Comparison of ENCODE assay signal across 37 cellular contexts in genomic region chr15:42121667-42122066, GRCh38. TPM values are rescaled to one million over a fixed set of nuclear protein-coding genes. Genes with fewer than 3 reads are reported as not detected.
DNase-seq lines count a peak whose midpoint lies in the region; ATAC-seq and TF ChIP-seq lines count a peak whose summit lies in the region.
"Had no signal": no experiment of that assay in that cellular context is flagged by ENCODE, and none has a peak within 500 bp of the region (broad histone marks: within the 10 kb centered on the region; RNA-seq: fewer than 3 reads in every experiment).

No MANE protein-coding gene starts in this region.

- H3K9me3 ChIP-seq in esophagus (ENCODE audit: control insufficient read depth in 2 of 2, insufficient read depth in 1 of 2, low read depth in 1 of 2, low read length in 1 of 2) (no peaks in the 10 kb centered on the region), MM.1S (replicated peaks; ENCODE audit: insufficient read depth, low read length) (no peaks in the 10 kb centered on the region)
- H3K9me3 ChIP-seq: breast epithelium, ovary, Peyer's patch, tibial artery had no signal

- no peak for TF ChIP-seq CTCF in MM.1S (IDR thresholded peaks at IDR 0.05; ENCODE audit: low read length)

- WGBS in esophagus, 2 donors = 34% methylated on average over 2 of the region's 2 CpGs

- H3K4me3 ChIP-seq in esophagus (ENCODE audit: low read depth in 1 of 2, low read length in 2 of 2) (no peak overlapping the region), MM.1S (ENCODE audit: low read length) (no peak overlapping the region)
- H3K4me3 ChIP-seq: breast epithelium, heart right ventricle, ovary, Peyer's patch, smooth muscle cell, tibial artery had no signal

- H3K27ac Mint-ChIP-seq in natural killer cell treated with Interleukin-12 subunit alpha and Interleukin-12 subunit beta and Interleukin-15 and Interleukin-18, amount 100 ng/mL, for 72 hours = no peak overlapping the region
- H3K27ac Mint-ChIP-seq: activated B cell treated with CpG ODN at 0.5 μM for 24 hours; activated T-helper 1 cell treated with anti-CD3 and anti-CD28 coated beads, Interleukin-12 subunit alpha, Interleukin-12 subunit beta, Interleukin-2, Interleukin-4 antibody, amounts not matched to agents 30 ng/mL and 10 ng/mL and 1 ng/mL, durations not matched to agents 14 hours and 24 hours and 36 hours; mesothelial cell of epicardium; naive B cell; T-cell had no signal

- H3K27ac ChIP-seq in esophagus (ENCODE audit: low read depth in 2 of 2, low read length in 1 of 2) = peak overlapping the region; percentile 32 to 72
- no peak overlapping the region for H3K27ac ChIP-seq in MM.1S (ENCODE audit: low read length)
- H3K27ac ChIP-seq: breast epithelium, foreskin keratinocyte, heart right ventricle, ovary, Peyer's patch, tibial artery had no signal

- no peaks in the 10 kb centered on the region for H4K20me1 ChIP-seq in MM.1S (ENCODE audit: insufficient read depth, low read length)

- no peaks in the 10 kb centered on the region for H3F3A ChIP-seq in MM.1S (ENCODE audit: insufficient read depth, low read length)

- no peaks in the 10 kb centered on the region for H3K9me3 Mint-ChIP-seq in natural killer cell treated with Interleukin-12 subunit alpha and Interleukin-12 subunit beta and Interleukin-15 and Interleukin-18, amount 100 ng/mL, for 72 hours
- H3K9me3 Mint-ChIP-seq: activated B cell treated with CpG ODN at 0.5 μM for 24 hours; activated T-helper 1 cell treated with anti-CD3 and anti-CD28 coated beads, Interleukin-12 subunit alpha, Interleukin-12 subunit beta, Interleukin-2, Interleukin-4 antibody, amounts not matched to agents 30 ng/mL and 10 ng/mL and 1 ng/mL, durations not matched to agents 14 hours and 24 hours and 36 hours; mesothelial cell of epicardium; T-cell had no signal

- peak; percentile 13 to 54 for ATAC-seq in natural killer cell treated with Interleukin-12 subunit alpha and Interleukin-12 subunit beta and Interleukin-15 and Interleukin-18, amount 100 ng/mL, for 72 hours
- ATAC-seq in GM21526 (IDR thresholded peaks at IDR 0.05; ENCODE audit: low FRiP score, unreplicated experiment) (no peak), GM21723 (IDR thresholded peaks at IDR 0.05; ENCODE audit: unreplicated experiment) (no peak)
- ATAC-seq: foreskin keratinocyte, T-cell had no signal

- H3K4me3 Mint-ChIP-seq in natural killer cell treated with Interleukin-12 subunit alpha and Interleukin-12 subunit beta and Interleukin-15 and Interleukin-18, amount 100 ng/mL, for 72 hours = no peak overlapping the region
- H3K4me3 Mint-ChIP-seq: activated B cell treated with CpG ODN at 0.5 μM for 24 hours; activated T-helper 1 cell treated with anti-CD3 and anti-CD28 coated beads, Interleukin-12 subunit alpha, Interleukin-12 subunit beta, Interleukin-2, Interleukin-4 antibody, amounts not matched to agents 30 ng/mL and 10 ng/mL and 1 ng/mL, durations not matched to agents 14 hours and 24 hours and 36 hours; mesothelial cell of epicardium; naive B cell; T-cell had no signal

- H3K4me2 ChIP-seq in MM.1S (ENCODE audit: low read depth, low read length) = no peak overlapping the region
- H3K4me2 ChIP-seq: smooth muscle cell had no signal

- H3K27me3 Mint-ChIP-seq in natural killer cell treated with Interleukin-12 subunit alpha and Interleukin-12 subunit beta and Interleukin-15 and Interleukin-18, amount 100 ng/mL, for 72 hours = peaks cover 14 to 16% of the 10 kb centered on the region in 2 donors
- H3K27me3 Mint-ChIP-seq: activated B cell treated with CpG ODN at 0.5 μM for 24 hours, naive B cell, T-cell had no signal

- no peaks in the 10 kb centered on the region for H3K9me2 ChIP-seq in MM.1S (replicated peaks; ENCODE audit: insufficient read depth, low read length)

- peaks cover 2 to 6% of the 10 kb centered on the region in 2 donors for H3K4me1 Mint-ChIP-seq in natural killer cell treated with Interleukin-12 subunit alpha and Interleukin-12 subunit beta and Interleukin-15 and Interleukin-18, amount 100 ng/mL, for 72 hours (ENCODE audit: low read depth in 2 of 2)
- H3K4me1 Mint-ChIP-seq: activated B cell treated with CpG ODN at 0.5 μM for 24 hours, naive B cell had no signal

- no peaks in the 10 kb centered on the region for H3K27me3 ChIP-seq in esophagus (ENCODE audit: control insufficient read depth in 1 of 2, insufficient read depth in 2 of 2, low read length in 2 of 2)
- H3K27me3 ChIP-seq in MM.1S (replicated peaks; ENCODE audit: insufficient read depth, low read length) = no peaks in the 10 kb centered on the region
- H3K27me3 ChIP-seq: breast epithelium, ovary, Peyer's patch had no signal

- H2AFZ ChIP-seq in MM.1S (ENCODE audit: low read length) = no peak overlapping the region

- H3K79me2 ChIP-seq in MM.1S (ENCODE audit: low read length) = no peaks in the 10 kb centered on the region

- DNase-seq in AML-193 (lab: John Stamatoyannopoulos, UW) = peak; percentile 32 to 39
- DNase-seq in NCI-H226 = peak; percentile 2
- DNase-seq in natural killer cell treated with Interleukin-12 subunit alpha and Interleukin-12 subunit beta and Interleukin-15 and Interleukin-18, amount 100 ng/mL, for 72 hours (ENCODE audit: low spot score) = no peak
- no peak for DNase-seq in MM.1S
- no peak for DNase-seq in NCI-H1436 treated with DMSO at 0.1 percent for 48 hours (lab: John Stamatoyannopoulos, UW)
- DNase-seq: activated B cell treated with CpG ODN at 0.5 μM for 24 hours; activated CD4-positive, alpha-beta T cell treated with anti-CD3 and anti-CD28 coated beads, Interleukin-2, amount 50 U/mL, for 4 hours; activated CD8-positive, alpha-beta memory T cell treated with anti-CD3 and anti-CD28 coated beads, Interleukin-2, amount 50 U/mL, for 4 hours; activated naive CD4-positive, alpha-beta T cell treated with anti-CD3 and anti-CD28 coated beads, Interleukin-2, amount 50 U/mL, for 16 hours; amygdala; effector CD8-positive, alpha-beta T cell; H7; heart right ventricle; KG1; naive B cell; NCI-H1694; NCI-H524; NK-92 treated with Interleukin-12 subunit alpha and Interleukin-12 subunit beta, amount 100 ng/mL, for 24 hours; ovary; stimulated activated CD4-positive, alpha-beta T cell treated with anti-CD3 and anti-CD28 coated beads, Interleukin-1b, Interleukin-23, amount 100 ng/mL, for 48 hours; stimulated activated CD8-positive, alpha-beta memory T cell treated with anti-CD3 and anti-CD28 coated beads, Interleukin-4, amount 100 ng/mL, for 48 hours; T-cell; tibial artery had no signal

- H3K4me1 ChIP-seq in esophagus (ENCODE audit: control insufficient read depth in 2 of 2, insufficient read depth in 2 of 2, low read length in 1 of 2) = peaks cover 2 to 7% of the 10 kb centered on the region in 2 donors
- H3K4me1 ChIP-seq in MM.1S (ENCODE audit: low read length) = no peaks in the 10 kb centered on the region
- H3K4me1 ChIP-seq: breast epithelium, Peyer's patch, tibial artery had no signal

- no peak overlapping the region for H3K9ac ChIP-seq in MM.1S (ENCODE audit: low read length)

- H3K36me3 ChIP-seq in esophagus (ENCODE audit: control insufficient read depth in 2 of 2, insufficient read depth in 2 of 2, low read length in 1 of 2) (no peaks in the 10 kb centered on the region), MM.1S (replicated peaks; ENCODE audit: insufficient read depth, low read length) (no peaks in the 10 kb centered on the region)
- H3K36me3 ChIP-seq: breast epithelium, heart right ventricle, ovary, Peyer's patch, tibial artery had no signal

- H3K36me3 Mint-ChIP-seq in natural killer cell treated with Interleukin-12 subunit alpha and Interleukin-12 subunit beta and Interleukin-15 and Interleukin-18, amount 100 ng/mL, for 72 hours = no peaks in the 10 kb centered on the region
- H3K36me3 Mint-ChIP-seq: mesothelial cell of epicardium, naive B cell, T-cell had no signal

RNA-seq across cellular contexts. Expression of gene PLA2G4D, which starts 27.3 kb away (rescaled TPM):
- 1 to 10 TPM; 1.0 to 4.5 TPM for polyA plus RNA-seq in esophagus
- not detected for total RNA-seq in natural killer cell treated with Interleukin-12 subunit alpha and Interleukin-12 subunit beta and Interleukin-15 and Interleukin-18, amount 100 ng/mL, for 72 hours
- total RNA-seq: activated B cell treated with CpG ODN at 0.5 μM for 24 hours; activated T-helper 1 cell treated with anti-CD3 and anti-CD28 coated beads, Interleukin-12 subunit alpha, Interleukin-12 subunit beta, Interleukin-2, Interleukin-4 antibody, amounts not matched to agents 30 ng/mL and 10 ng/mL and 1 ng/mL, durations not matched to agents 14 hours and 24 hours and 36 hours; breast epithelium; epithelial cell of proximal tubule; heart right ventricle; HT1080; mesothelial cell of epicardium; Peyer's patch; renal cortical epithelial cell; SK-MEL-5; T-cell had no signal
- polyA plus RNA-seq: BJ, heart right ventricle, ovary had no signal

RNA-seq across cellular contexts. Expression of gene PLA2G4F, which starts 34.8 kb away (rescaled TPM):
- polyA plus RNA-seq in esophagus = 10 to 100 TPM; 12.9 to 21.8 TPM
- not detected for total RNA-seq in natural killer cell treated with Interleukin-12 subunit alpha and Interleukin-12 subunit beta and Interleukin-15 and Interleukin-18, amount 100 ng/mL, for 72 hours
- total RNA-seq: activated B cell treated with CpG ODN at 0.5 μM for 24 hours; activated T-helper 1 cell treated with anti-CD3 and anti-CD28 coated beads, Interleukin-12 subunit alpha, Interleukin-12 subunit beta, Interleukin-2, Interleukin-4 antibody, amounts not matched to agents 30 ng/mL and 10 ng/mL and 1 ng/mL, durations not matched to agents 14 hours and 24 hours and 36 hours; H7; HT1080; SK-MEL-5 had no signal
- polyA plus RNA-seq: BJ had no signal

Comparison
In these comparisons a context has a peak if more than half of its experiments do, and no peak if none do; other contexts are left out.
1. DNase-seq: peak in AML-193 (2 of 2) and NCI-H226 (single experiment); none in natural killer cell treated with Interleukin-12 subunit alpha and Interleukin-12 subunit beta and Interleukin-15 and Interleukin-18, amount 100 ng/mL, for 72 hours (single experiment), MM.1S (single experiment) and NCI-H1436 treated with DMSO at 0.1 percent for 48 hours (single experiment).
2. ATAC-seq: peak in natural killer cell treated with Interleukin-12 subunit alpha and Interleukin-12 subunit beta and Interleukin-15 and Interleukin-18, amount 100 ng/mL, for 72 hours (2 of 2); none in GM21526 (single experiment) and GM21723 (single experiment).